Comparison of ENCODE assay signal across 10 cellular contexts in the genomic region with DNA sequence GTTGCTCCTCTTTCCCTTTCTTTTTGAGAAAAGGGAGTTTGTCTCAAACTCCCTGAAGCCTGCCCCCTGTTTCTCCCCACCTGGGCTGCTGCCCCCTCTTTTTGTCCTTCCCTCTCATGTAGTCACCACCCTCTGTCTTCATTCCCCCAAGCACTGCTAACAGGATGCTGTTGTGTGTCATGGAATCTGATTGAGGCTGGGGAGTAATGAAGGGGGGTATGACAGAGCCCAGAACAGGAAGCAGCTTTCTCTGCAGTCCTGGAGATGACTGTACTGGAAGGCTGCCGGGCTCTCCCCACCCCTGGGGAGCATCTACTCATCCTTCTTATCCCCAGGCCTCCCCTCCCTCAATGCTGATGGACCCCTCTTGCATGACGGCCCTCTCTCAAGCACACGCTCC.
DNase-seq lines count a peak whose midpoint lies in the region; ATAC-seq and TF ChIP-seq lines count a peak whose summit lies in the region.
"Had no signal": no experiment of that assay in that cellular context is flagged by ENCODE, and none has a peak within 500 bp of the region (broad histone marks: within the 10 kb centered on the region; RNA-seq: fewer than 3 reads in every experiment).

No MANE protein-coding gene starts in this region.

- DNase-seq in GOT3 (lab: John Stamatoyannopoulos, UW) (peak; percentile 54), T1000 (lab: John Stamatoyannopoulos, UW) (peak; percentile 79), fibroblast of pulmonary artery (ENCODE audit: low read depth) (peak; percentile 78), stromal cell of bone marrow (ENCODE audit: low read depth) (peak; percentile 84), OCI-M1 (lab: John Stamatoyannopoulos, UW) (no peak)
- DNase-seq: activated T-cell treated with anti-CD3 and anti-CD28 coated beads, Interleukin-2, amount 50 U/mL, for 1 hour; NCI-H510A; T-helper 9 cell had no signal

- no peak overlapping the region for H3K4me3 ChIP-seq in fibroblast of pulmonary artery (replicated peaks; ENCODE audit: low read depth, low read length)

- TF ChIP-seq CTCF in fibroblast of pulmonary artery (IDR thresholded peaks at IDR 0.05; ENCODE audit: low read length, missing control alignments), result no peak

- no peak for ATAC-seq in GM18867 (IDR thresholded peaks at IDR 0.05; ENCODE audit: unreplicated experiment)
- ATAC-seq in GM21717 (IDR thresholded peaks at IDR 0.05; ENCODE audit: unreplicated experiment), result no peak
